8 cellular contexts compared by ENCODE assay signal in genomic region chr17:5592382-5592781, GRCh38. TPM values are rescaled to one million over a fixed set of nuclear protein-coding genes. Genes with fewer than 3 reads are reported as not detected.
A peak's percentile ranks its signal among the peaks of the same experiment; 100 is the strongest.
DNase-seq lines count a peak whose midpoint lies in the region; ATAC-seq, FAIRE-seq and TF ChIP-seq lines count a peak whose summit lies in the region.

No MANE protein-coding gene starts in this region.

- H4K20me1 ChIP-seq in HepG2 (ENCODE audit: insufficient read depth, low read length), result no peaks in the 10 kb centered on the region

- H3K27me3 ChIP-seq in A673 (replicated peaks; ENCODE audit: insufficient read depth, low read depth, low read length, poor library complexity) (peaks cover 52% of the 10 kb centered on the region), bronchial epithelial cell (ENCODE audit: control insufficient read depth, insufficient read depth, low read length) (no peaks in the 10 kb centered on the region), HepG2 (ENCODE audit: control insufficient read depth in 1 of 2, insufficient read depth in 2 of 2, low read length in 2 of 2) (peaks cover 1 to 7% of the 10 kb centered on the region in 2 experiments; a peak in 2 of 5 replicates)

- no peak overlapping the region for H2AFZ ChIP-seq in HepG2 (ENCODE audit: low read length)

- H3K4me3 ChIP-seq in A673 (ENCODE audit: low read depth, low read length, poor library complexity, severe bottlenecking) (no peak overlapping the region), bronchial epithelial cell (ENCODE audit: low read depth, low read length) (no peak overlapping the region), HepG2 (replicated peaks in 1 of 3; ENCODE audit: insufficient read depth in 1 of 3, low read depth in 2 of 3, low read length in 3 of 3) (no peak overlapping the region)

- POLR2A ChIA-PET in A673 (lab: Charles Lee; ENCODE audit: low non-redundant PET) (interaction anchor here (0.6 kb wide), 1 partner anchor 594 kb away, joined by 3 read pairs; no protein-coding TSS in a partner anchor), HepG2 (lab: Yijun Ruan, JAX) (no interaction called here)

- H3K79me2 ChIP-seq in HepG2 (ENCODE audit: insufficient read depth, low read length), result no peaks in the 10 kb centered on the region

- intact Hi-C loops in A673 (cut with micrococcal nuclease; ENCODE audit: unreplicated experiment) (no loop called here), HepG2 (cut with micrococcal nuclease; ENCODE audit: unreplicated experiment) (loop anchor here (1.0 kb wide), 1 partner anchor 830 kb away; no protein-coding TSS in a partner anchor)

- peak; percentile 15; the same call in 1 of the 2 replicates for TF ChIP-seq RAD21 in HepG2 (CRISPR knock-in tag; IDR thresholded peaks at IDR 0.05)

- in situ Hi-C loops in GM13976 (cut with MboI; ENCODE audit: low sequenced_read_pairs, unreplicated experiment) (loop anchor here (10.0 kb wide), 1 partner anchor 832 kb away; no protein-coding TSS in a partner anchor), HepG2 (cut with HindIII; ENCODE audit: extremely low pct_ligation_motif_present, low pct_unique_long_range_greater_than_20kb) (loop anchor here (10.0 kb wide), 1 partner anchor 672 kb away; no protein-coding TSS in a partner anchor)

- H3K27ac ChIP-seq in A673 (ENCODE audit: low read depth, low read length, poor library complexity, severe bottlenecking) (no peak overlapping the region), HepG2 (ENCODE audit: extremely low read length, insufficient read depth, low read length) (no peak overlapping the region)

- TF ChIP-seq CTCF in A673 (conservative IDR thresholded peaks at IDR 0.05; ENCODE audit: low read depth, low read length) (peak; percentile 71), GM13976 (IDR thresholded peaks at IDR 0.05; ENCODE audit: borderline replicate concordance, control extremely low read depth, extremely low read depth, insufficient read depth, missing control alignments) (peak; percentile 41), bronchial epithelial cell (IDR thresholded peaks at IDR 0.05; ENCODE audit: insufficient read depth, low read length, severe bottlenecking) (peak; percentile 43), HepG2 (CRISPR knock-in tag; IDR thresholded peaks at IDR 0.05) (peak; percentile 61)

- FAIRE-seq in bronchial epithelial cell (lab: Jason Lieb, UNC), result no peak
- FAIRE-seq in HepG2 (lab: Jason Lieb, UNC), result no peak

- H3K9me3 ChIP-seq in A673 (ENCODE audit: low read depth, low read length, poor library complexity, severe bottlenecking) (no peaks in the 10 kb centered on the region), HepG2 (ENCODE audit: low read length) (no peaks in the 10 kb centered on the region)

- H3K4me2 ChIP-seq in HepG2 (ENCODE audit: low read depth, low read length), result no peak overlapping the region

- no peak for TF ChIP-seq EP300 in HepG2 (IDR thresholded peaks at IDR 0.05; ENCODE audit: low read depth in 2 of 2, low read length in 2 of 2)
- no peak for TF ChIP-seq EP300 in HepG2 (CRISPR knock-in tag; IDR thresholded peaks at IDR 0.05; ENCODE audit: borderline replicate concordance)

- H3K9ac ChIP-seq in HepG2 (ENCODE audit: insufficient read depth, low read depth, low read length), result no peak overlapping the region

- no peak for ATAC-seq in HepG2
- ATAC-seq in GM19463 (IDR thresholded peaks at IDR 0.05; ENCODE audit: unreplicated experiment), result no peak
- ATAC-seq in HG03460 (IDR thresholded peaks at IDR 0.05; ENCODE audit: unreplicated experiment), result no peak

- BruUV-seq in A673 (replicated peaks; lab: Mats Ljungman, UMichigan), result no TSS peak
- no TSS peak for BruUV-seq in HepG2 (replicated peaks; lab: Mats Ljungman, UMichigan)

- H3K4me1 ChIP-seq in A673 (ENCODE audit: insufficient read depth, low read length, poor library complexity, severe bottlenecking) (no peaks in the 10 kb centered on the region), HepG2 (ENCODE audit: insufficient read depth, low read length) (no peaks in the 10 kb centered on the region)

- CTCF ChIA-PET in A673 (lab: Charles Lee), result interaction anchor here (0.6 to 2.3 kb wide), 7 partner anchors 75 to 846 kb away, joined by 3 to 13 read pairs (median 3); no protein-coding TSS in a partner anchor
- CTCF ChIA-PET in HepG2 (lab: Yijun Ruan, JAX; ENCODE audit: low intra/inter-chr PET ratio, low total read pairs), result interaction anchor here (1.0 to 1.7 kb wide), 4 partner anchors 114 to 844 kb away, joined by 3 to 10 read pairs (median 6); no protein-coding TSS in a partner anchor

- no peak for TF ChIP-seq POLR2A in HepG2 (IDR thresholded peaks at IDR 0.05; ENCODE audit: insufficient read depth in 1 of 2, low read depth in 2 of 2, low read length in 2 of 2)

- H3K36me3 ChIP-seq in A673 (ENCODE audit: insufficient read depth, low read length, poor library complexity, severe bottlenecking), result no peaks in the 10 kb centered on the region
- H3K36me3 ChIP-seq in bronchial epithelial cell (ENCODE audit: control insufficient read depth, insufficient read depth, low read length), result no peaks in the 10 kb centered on the region
- H3K36me3 ChIP-seq in HepG2 (replicated peaks in 1 of 2; ENCODE audit: control insufficient read depth in 1 of 2, insufficient read depth in 2 of 2, low read length in 2 of 2), result no peaks in the 10 kb centered on the region

- peak; percentile 80 for DNase-seq in A673 (ENCODE audit: low spot score)
- peak; percentile 59 for DNase-seq in GM13976 (ENCODE audit: low spot score)
- peak; percentile 50 to 76 for DNase-seq in NCI-H526 (lab: John Stamatoyannopoulos, UW)
- peak; percentile 47 for DNase-seq in bronchial epithelial cell (ENCODE audit: low read depth)
- peak; percentile 33 for DNase-seq in HepG2 (ENCODE audit: low spot score)
- DNase-seq in HuH-7 (ENCODE audit: low spot score), result no peak

- 5% methylated on average over 7 of the region's 7 CpGs for WGBS in HepG2 (ENCODE audit: low lambda C conversion rate)

TF ChIP-seq in HepG2, 621 proteins besides CTCF, POLR2A, EP300 and RAD21:
- peak; percentile 48 for TF ChIP-seq SMC3 (IDR thresholded peaks at IDR 0.05; ENCODE audit: low read length)
- TF ChIP-seq TOE1 (CRISPR knock-in tag; IDR thresholded peaks at IDR 0.05), result no peak
- no peak for TF ChIP-seq MAZ (IDR thresholded peaks at IDR 0.05; ENCODE audit: borderline replicate concordance, low read depth, low read length)
- TF ChIP-seq MAZ (CRISPR knock-in tag; IDR thresholded peaks at IDR 0.05; ENCODE audit: low read depth), result no peak
- TF ChIP-seq, protein P1, sequence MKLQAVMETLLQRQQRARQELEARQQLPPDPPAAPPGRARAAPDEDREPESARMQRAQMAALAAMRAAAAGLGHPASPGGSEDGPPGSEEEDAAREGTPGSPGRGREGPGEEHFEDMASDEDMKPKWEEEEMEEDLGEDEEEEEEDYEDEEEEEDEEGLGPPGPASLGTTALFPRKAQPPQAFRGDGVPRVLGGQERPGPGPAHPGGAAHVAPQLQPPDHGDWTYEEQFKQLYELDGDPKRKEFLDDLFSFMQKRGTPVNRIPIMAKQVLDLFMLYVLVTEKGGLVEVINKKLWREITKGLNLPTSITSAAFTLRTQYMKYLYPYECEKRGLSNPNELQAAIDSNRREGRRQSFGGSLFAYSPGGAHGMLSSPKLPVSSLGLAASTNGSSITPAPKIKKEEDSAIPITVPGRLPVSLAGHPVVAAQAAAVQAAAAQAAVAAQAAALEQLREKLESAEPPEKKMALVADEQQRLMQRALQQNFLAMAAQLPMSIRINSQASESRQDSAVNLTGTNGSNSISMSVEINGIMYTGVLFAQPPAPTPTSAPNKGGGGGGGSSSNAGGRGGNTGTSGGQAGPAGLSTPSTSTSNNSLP (IDR thresholded peaks at IDR 0.05; ENCODE audit: low read depth, low read length), result 0 out of 2 replicates have a peak, but pooled peaks have one; percentile 72
- TF ChIP-seq TFAP4 (IDR thresholded peaks at IDR 0.05; ENCODE audit: borderline replicate concordance, low read depth), result peak; percentile 71
- peak; percentile 72 for TF ChIP-seq STAG1 (CRISPR knock-in tag; IDR thresholded peaks at IDR 0.05)
- 0 out of 2 replicates have a peak, but pooled peaks have one; percentile 49 for TF ChIP-seq MIXL1 (CRISPR knock-in tag; IDR thresholded peaks at IDR 0.05)
TF ChIP-seq in HepG2: peak in this region for 5.

RNA-seq across cellular contexts. Expression of gene NLRP1, which starts 8.1 kb away (rescaled TPM):
- total RNA-seq in A673 (2021) (5.2 and 6.7 TPM in 2 replicates), bronchial epithelial cell (12.9 and 17.0 TPM in 2 replicates), HepG2 (2016; rRNA removed; fragmentation: Illumina TruSeq; extraction: Trizol) (3.3 and 3.4 TPM in 2 replicates)
- 1.2 and 1.3 TPM in 2 replicates for total RNA-seq in HepG2 (2016; cell fraction: cytosol; rRNA removed; fragmentation: Illumina TruSeq; extraction: Trizol; ENCODE audit: low read depth)
- 2.9 and 4.0 TPM in 2 replicates for total RNA-seq in HepG2 (2016; cell fraction: insoluble cytoplasmic fraction; rRNA removed; fragmentation: Illumina TruSeq; extraction: Trizol)
- 2.1 and 2.6 TPM in 2 replicates for total RNA-seq in HepG2 (2016; cell fraction: membrane; rRNA removed; fragmentation: Illumina TruSeq; extraction: Trizol)
- 2.7 and 3.3 TPM in 2 replicates for total RNA-seq in HepG2 (2016; cell fraction: nucleus; rRNA removed; fragmentation: Illumina TruSeq; extraction: Trizol)
- 3.7 and 4.8 TPM in 2 replicates for polyA plus RNA-seq in HepG2 (2011; rRNA removed)
- 5.2 and 5.7 TPM in 2 replicates for polyA plus RNA-seq in HepG2 (2011; cell fraction: cytosol; rRNA removed)
- polyA plus RNA-seq in HepG2 (2011; cell fraction: nucleus; rRNA removed), result 10.0 and 12.0 TPM in 2 replicates
- 8.4 and 9.1 TPM in 2 replicates for polyA plus RNA-seq in HepG2 (2012)
- polyA plus RNA-seq in HepG2 (2016; cell fraction: cytosol; fragmentation: Illumina TruSeq; extraction: Trizol; ENCODE audit: low read depth), result 1.4 and 1.5 TPM in 2 replicates
- polyA plus RNA-seq in HepG2 (2016; cell fraction: insoluble cytoplasmic fraction; fragmentation: Illumina TruSeq; extraction: Trizol; ENCODE audit: low read depth), result 4.4 and 4.5 TPM in 2 replicates
- 2.4 and 2.7 TPM in 2 replicates for polyA plus RNA-seq in HepG2 (2016; cell fraction: membrane; fragmentation: Illumina TruSeq; extraction: Trizol; ENCODE audit: low read depth)
- 5.8 and 6.5 TPM in 2 replicates for polyA plus RNA-seq in HepG2 (2016; cell fraction: nucleus; fragmentation: Illumina TruSeq; extraction: Trizol; ENCODE audit: insufficient read depth, low read depth)
- polyA minus RNA-seq in HepG2 (2011; rRNA and poly(A)+ RNA removed; ENCODE audit: low replicate concordance), result 1.1 and 1.8 TPM in 2 replicates
- 2.3 and 2.4 TPM in 2 replicates for polyA minus RNA-seq in HepG2 (2011; cell fraction: cytosol; rRNA and poly(A)+ RNA removed)
- 0.62 and 1.0 TPM in 2 replicates for polyA minus RNA-seq in HepG2 (2011; cell fraction: nucleus; rRNA and poly(A)+ RNA removed)
